1 cellular context compared by ENCODE assay signal in the genomic region with DNA sequence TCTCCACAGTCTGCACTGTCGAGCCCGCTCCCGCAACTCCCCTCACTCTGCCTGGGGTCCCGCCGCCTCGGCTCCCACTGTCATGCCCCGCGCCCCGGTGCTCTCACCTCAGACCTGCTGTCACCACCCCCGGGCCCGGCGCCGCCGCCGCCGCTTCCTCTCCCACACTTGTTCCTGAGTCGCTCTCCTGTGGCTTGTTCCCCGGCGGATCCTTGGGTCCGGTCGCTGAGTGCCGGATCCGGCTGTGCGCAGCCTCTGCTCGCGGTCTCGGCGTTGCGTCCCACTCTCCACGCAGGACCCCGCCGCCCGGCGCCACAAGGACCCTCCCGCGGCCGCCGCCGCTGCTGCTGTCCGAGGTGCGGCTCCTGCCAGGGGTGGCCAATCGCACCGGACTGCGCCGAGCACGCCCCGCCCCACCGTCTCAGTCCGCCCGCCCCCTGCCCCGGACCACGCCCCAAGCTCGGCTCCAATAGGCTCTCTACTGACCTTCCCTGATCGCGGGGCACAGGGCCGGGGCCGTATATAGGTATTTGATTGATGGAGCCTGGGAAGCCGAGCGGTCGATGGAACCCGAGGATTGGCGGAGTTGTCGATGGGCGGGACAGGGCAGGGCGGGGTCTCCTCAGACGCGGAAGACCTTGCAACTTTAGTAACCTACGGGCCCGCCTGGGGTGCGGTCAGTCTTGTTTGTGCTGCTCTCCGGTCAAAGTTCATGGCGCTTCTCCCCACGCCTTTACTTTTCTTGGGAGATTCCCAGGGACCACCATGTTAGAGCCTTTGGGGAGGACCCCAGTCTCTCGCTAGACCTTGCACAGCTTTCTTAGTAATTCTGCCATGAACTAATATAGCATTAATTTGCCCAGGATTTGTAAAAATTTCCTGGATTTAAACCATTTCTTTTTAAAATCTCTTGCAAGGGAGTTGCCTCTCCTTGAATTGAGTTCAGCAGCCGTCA.
A peak's percentile ranks its signal among the peaks of the same experiment; 100 is the strongest.
TF ChIP-seq lines count a peak whose summit lies in the region.

Gene TAOK3, minus strand, starts transcription at position 367 of the 955 bp plus-strand sequence. CDS start 117,340 bp downstream, outside the sequence.

TF ChIP-seq in K562, 482 proteins besides CTCF, POLR2A, EP300 and RAD21 (continued from another document and continues in another):
- no peak for TF ChIP-seq NFE2 (IDR thresholded peaks at IDR 0.05; ENCODE audit: low read depth)
- TF ChIP-seq EZH2 (IDR thresholded peaks at IDR 0.05; ENCODE audit: borderline replicate concordance, low read depth, low read length): no peak
- TF ChIP-seq TRIM24 (IDR thresholded peaks at IDR 0.05): no peak
- TF ChIP-seq BACH1 (tag; IDR thresholded peaks at IDR 0.05): no peak
- no peak for TF ChIP-seq ZNF140 (CRISPR knock-in tag; IDR thresholded peaks at IDR 0.05)
- no peak for TF ChIP-seq NCOA1 (IDR thresholded peaks at IDR 0.05; ENCODE audit: low read depth)
- no peak for TF ChIP-seq TFE3 (CRISPR knock-in tag; IDR thresholded peaks at IDR 0.05)
- TF ChIP-seq HEY1 (CRISPR knock-in tag; IDR thresholded peaks at IDR 0.05; ENCODE audit: borderline replicate concordance): no peak
- no peak for TF ChIP-seq TAL1 (IDR thresholded peaks at IDR 0.05)
- no peak for TF ChIP-seq ZNF395 (CRISPR knock-in tag; IDR thresholded peaks at IDR 0.05)
- peak in 1 of 2 experiments; percentile 37; a peak in 1 of 4 replicates for TF ChIP-seq NONO (IDR thresholded peaks at IDR 0.05; ENCODE audit: low read depth in 2 of 2, low read length in 1 of 2)
- no peak for TF ChIP-seq TEAD1 (CRISPR knock-in tag; IDR thresholded peaks at IDR 0.05)
- peak; percentile 41; the same call in 1 of the 2 replicates for TF ChIP-seq ESRRA (IDR thresholded peaks at IDR 0.05; ENCODE audit: borderline replicate concordance, low read depth)
- no peak for TF ChIP-seq POLR3G (IDR thresholded peaks at IDR 0.05; ENCODE audit: extremely low read depth, insufficient read length, insufficient replicate concordance)
- TF ChIP-seq, protein P1, sequence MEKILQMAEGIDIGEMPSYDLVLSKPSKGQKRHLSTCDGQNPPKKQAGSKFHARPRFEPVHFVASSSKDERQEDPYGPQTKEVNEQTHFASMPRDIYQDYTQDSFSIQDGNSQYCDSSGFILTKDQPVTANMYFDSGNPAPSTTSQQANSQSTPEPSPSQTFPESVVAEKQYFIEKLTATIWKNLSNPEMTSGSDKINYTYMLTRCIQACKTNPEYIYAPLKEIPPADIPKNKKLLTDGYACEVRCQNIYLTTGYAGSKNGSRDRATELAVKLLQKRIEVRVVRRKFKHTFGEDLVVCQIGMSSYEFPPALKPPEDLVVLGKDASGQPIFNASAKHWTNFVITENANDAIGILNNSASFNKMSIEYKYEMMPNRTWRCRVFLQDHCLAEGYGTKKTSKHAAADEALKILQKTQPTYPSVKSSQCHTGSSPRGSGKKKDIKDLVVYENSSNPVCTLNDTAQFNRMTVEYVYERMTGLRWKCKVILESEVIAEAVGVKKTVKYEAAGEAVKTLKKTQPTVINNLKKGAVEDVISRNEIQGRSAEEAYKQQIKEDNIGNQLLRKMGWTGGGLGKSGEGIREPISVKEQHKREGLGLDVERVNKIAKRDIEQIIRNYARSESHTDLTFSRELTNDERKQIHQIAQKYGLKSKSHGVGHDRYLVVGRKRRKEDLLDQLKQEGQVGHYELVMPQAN (IDR thresholded peaks at IDR 0.05; ENCODE audit: borderline replicate concordance): peak; percentile 81
- no peak for TF ChIP-seq ZNF551 (CRISPR knock-in tag; IDR thresholded peaks at IDR 0.05)
- no peak for TF ChIP-seq ZEB2 (IDR thresholded peaks at IDR 0.05)
- TF ChIP-seq SNRNP70 (optimal IDR thresholded peaks at IDR 0.05; ENCODE audit: low read depth, low read length): no peak
- TF ChIP-seq, protein P2, sequence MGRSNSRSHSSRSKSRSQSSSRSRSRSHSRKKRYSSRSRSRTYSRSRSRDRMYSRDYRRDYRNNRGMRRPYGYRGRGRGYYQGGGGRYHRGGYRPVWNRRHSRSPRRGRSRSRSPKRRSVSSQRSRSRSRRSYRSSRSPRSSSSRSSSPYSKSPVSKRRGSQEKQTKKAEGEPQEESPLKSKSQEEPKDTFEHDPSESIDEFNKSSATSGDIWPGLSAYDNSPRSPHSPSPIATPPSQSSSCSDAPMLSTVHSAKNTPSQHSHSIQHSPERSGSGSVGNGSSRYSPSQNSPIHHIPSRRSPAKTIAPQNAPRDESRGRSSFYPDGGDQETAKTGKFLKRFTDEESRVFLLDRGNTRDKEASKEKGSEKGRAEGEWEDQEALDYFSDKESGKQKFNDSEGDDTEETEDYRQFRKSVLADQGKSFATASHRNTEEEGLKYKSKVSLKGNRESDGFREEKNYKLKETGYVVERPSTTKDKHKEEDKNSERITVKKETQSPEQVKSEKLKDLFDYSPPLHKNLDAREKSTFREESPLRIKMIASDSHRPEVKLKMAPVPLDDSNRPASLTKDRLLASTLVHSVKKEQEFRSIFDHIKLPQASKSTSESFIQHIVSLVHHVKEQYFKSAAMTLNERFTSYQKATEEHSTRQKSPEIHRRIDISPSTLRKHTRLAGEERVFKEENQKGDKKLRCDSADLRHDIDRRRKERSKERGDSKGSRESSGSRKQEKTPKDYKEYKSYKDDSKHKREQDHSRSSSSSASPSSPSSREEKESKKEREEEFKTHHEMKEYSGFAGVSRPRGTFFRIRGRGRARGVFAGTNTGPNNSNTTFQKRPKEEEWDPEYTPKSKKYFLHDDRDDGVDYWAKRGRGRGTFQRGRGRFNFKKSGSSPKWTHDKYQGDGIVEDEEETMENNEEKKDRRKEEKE (IDR thresholded peaks at IDR 0.05; ENCODE audit: borderline replicate concordance in 1 of 2, control insufficient read depth in 1 of 2, low read depth in 2 of 2, low read length in 1 of 2): no peak
- no peak for TF ChIP-seq NFXL1 (CRISPR knock-in tag; IDR thresholded peaks at IDR 0.05)
- peak; percentile 50; the same call in 1 of the 2 replicates for TF ChIP-seq CBX5 (IDR thresholded peaks at IDR 0.05; ENCODE audit: borderline replicate concordance, low read depth)
- no peak for TF ChIP-seq BRF2 (IDR thresholded peaks at IDR 0.05; ENCODE audit: borderline replicate concordance, insufficient read depth, insufficient read length)
- no peak for TF ChIP-seq NR3C1 (CRISPR knock-in tag; IDR thresholded peaks at IDR 0.05)
- TF ChIP-seq, protein P3, sequence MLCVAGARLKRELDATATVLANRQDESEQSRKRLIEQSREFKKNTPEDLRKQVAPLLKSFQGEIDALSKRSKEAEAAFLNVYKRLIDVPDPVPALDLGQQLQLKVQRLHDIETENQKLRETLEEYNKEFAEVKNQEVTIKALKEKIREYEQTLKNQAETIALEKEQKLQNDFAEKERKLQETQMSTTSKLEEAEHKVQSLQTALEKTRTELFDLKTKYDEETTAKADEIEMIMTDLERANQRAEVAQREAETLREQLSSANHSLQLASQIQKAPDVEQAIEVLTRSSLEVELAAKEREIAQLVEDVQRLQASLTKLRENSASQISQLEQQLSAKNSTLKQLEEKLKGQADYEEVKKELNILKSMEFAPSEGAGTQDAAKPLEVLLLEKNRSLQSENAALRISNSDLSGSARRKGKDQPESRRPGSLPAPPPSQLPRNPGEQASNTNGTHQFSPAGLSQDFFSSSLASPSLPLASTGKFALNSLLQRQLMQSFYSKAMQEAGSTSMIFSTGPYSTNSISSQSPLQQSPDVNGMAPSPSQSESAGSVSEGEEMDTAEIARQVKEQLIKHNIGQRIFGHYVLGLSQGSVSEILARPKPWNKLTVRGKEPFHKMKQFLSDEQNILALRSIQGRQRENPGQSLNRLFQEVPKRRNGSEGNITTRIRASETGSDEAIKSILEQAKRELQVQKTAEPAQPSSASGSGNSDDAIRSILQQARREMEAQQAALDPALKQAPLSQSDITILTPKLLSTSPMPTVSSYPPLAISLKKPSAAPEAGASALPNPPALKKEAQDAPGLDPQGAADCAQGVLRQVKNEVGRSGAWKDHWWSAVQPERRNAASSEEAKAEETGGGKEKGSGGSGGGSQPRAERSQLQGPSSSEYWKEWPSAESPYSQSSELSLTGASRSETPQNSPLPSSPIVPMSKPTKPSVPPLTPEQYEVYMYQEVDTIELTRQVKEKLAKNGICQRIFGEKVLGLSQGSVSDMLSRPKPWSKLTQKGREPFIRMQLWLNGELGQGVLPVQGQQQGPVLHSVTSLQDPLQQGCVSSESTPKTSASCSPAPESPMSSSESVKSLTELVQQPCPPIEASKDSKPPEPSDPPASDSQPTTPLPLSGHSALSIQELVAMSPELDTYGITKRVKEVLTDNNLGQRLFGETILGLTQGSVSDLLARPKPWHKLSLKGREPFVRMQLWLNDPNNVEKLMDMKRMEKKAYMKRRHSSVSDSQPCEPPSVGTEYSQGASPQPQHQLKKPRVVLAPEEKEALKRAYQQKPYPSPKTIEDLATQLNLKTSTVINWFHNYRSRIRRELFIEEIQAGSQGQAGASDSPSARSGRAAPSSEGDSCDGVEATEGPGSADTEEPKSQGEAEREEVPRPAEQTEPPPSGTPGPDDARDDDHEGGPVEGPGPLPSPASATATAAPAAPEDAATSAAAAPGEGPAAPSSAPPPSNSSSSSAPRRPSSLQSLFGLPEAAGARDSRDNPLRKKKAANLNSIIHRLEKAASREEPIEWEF (CRISPR knock-in tag; IDR thresholded peaks at IDR 0.05): no peak
- TF ChIP-seq, protein P4, sequence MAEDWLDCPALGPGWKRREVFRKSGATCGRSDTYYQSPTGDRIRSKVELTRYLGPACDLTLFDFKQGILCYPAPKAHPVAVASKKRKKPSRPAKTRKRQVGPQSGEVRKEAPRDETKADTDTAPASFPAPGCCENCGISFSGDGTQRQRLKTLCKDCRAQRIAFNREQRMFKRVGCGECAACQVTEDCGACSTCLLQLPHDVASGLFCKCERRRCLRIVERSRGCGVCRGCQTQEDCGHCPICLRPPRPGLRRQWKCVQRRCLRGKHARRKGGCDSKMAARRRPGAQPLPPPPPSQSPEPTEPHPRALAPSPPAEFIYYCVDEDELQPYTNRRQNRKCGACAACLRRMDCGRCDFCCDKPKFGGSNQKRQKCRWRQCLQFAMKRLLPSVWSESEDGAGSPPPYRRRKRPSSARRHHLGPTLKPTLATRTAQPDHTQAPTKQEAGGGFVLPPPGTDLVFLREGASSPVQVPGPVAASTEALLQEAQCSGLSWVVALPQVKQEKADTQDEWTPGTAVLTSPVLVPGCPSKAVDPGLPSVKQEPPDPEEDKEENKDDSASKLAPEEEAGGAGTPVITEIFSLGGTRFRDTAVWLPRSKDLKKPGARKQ (CRISPR knock-in tag; IDR thresholded peaks at IDR 0.05): no peak
- TF ChIP-seq ZNF121 (CRISPR knock-in tag; conservative IDR thresholded peaks at IDR 0.05): no peak
- peak; percentile 51 for TF ChIP-seq RAD51 (IDR thresholded peaks at IDR 0.05; ENCODE audit: borderline replicate concordance, low read depth)
- no peak for TF ChIP-seq EHMT2 (IDR thresholded peaks at IDR 0.05)
- TF ChIP-seq SETDB1 (IDR thresholded peaks at IDR 0.05; ENCODE audit: low read length): no peak
- 0 out of 2 replicates have a peak, but pooled peaks have one; percentile 47 for TF ChIP-seq CHCHD3 (CRISPR knock-in tag; IDR thresholded peaks at IDR 0.05)
- peak; percentile 69 for TF ChIP-seq CXXC5 (CRISPR knock-in tag; IDR thresholded peaks at IDR 0.05)
- TF ChIP-seq THAP7 (CRISPR knock-in tag; IDR thresholded peaks at IDR 0.05): peak; percentile 35; the same call in 1 of the 2 replicates
- TF ChIP-seq TEAD4 (IDR thresholded peaks at IDR 0.05; ENCODE audit: low read length): no peak
- no peak for TF ChIP-seq TEAD4 (CRISPR knock-in tag; IDR thresholded peaks at IDR 0.05; ENCODE audit: borderline replicate concordance)
- no peak for TF ChIP-seq TEAD2 (tag; IDR thresholded peaks at IDR 0.05)
